Comparison of ENCODE assay signal across 27 cellular contexts in the genomic region with DNA sequence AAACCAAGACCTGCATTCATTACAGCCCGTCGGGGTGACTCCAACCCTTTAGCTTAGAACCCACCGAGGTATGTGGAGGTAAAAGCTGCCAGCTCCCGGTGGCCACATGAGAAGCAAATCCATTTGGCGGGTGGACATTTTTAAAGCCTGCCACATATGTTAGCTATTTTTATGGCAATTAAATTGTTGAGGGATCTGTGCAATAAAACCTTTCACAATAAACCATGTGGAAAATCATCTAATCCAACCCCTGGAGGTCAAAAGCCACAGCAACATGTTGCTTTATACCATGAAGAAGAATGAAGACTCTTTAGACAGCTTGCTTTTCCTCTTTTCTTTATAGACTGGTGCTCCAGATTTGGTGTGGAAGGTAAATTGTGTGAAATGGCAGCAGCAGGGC.
"Had no signal": no experiment of that assay in that cellular context is flagged by ENCODE, and none has a peak within 500 bp of the region (broad histone marks: within the 10 kb centered on the region; RNA-seq: fewer than 3 reads in every experiment).

No MANE protein-coding gene starts in this region.

- H3K36me3 ChIP-seq: ascending aorta had no signal

- H3K36me3 Mint-ChIP-seq: activated naive CD4-positive, alpha-beta T cell treated with anti-CD3 and anti-CD28 coated beads, Interleukin-2, amount 50 U/mL, for 72 hours had no signal

- H3K9me3 ChIP-seq: ascending aorta, body of pancreas had no signal

- H3K4me1 Mint-ChIP-seq: activated naive CD8-positive, alpha-beta T cell treated with anti-CD3 and anti-CD28 coated beads, Interleukin-2, amount 50 U/mL, for 24 hours; central memory CD8-positive, alpha-beta T cell had no signal

- H3K27ac Mint-ChIP-seq: activated naive CD8-positive, alpha-beta T cell treated with anti-CD3 and anti-CD28 coated beads, Interleukin-2, amount 50 U/mL, for 24 hours; activated T-cell treated with anti-CD3 and anti-CD28 coated beads, Interleukin-2, amount 50 U/mL, for 24 hours; activated T-helper 1 cell treated with anti-CD3 and anti-CD28 coated beads, Interleukin-12 subunit alpha, Interleukin-12 subunit beta, Interleukin-2, Interleukin-4 antibody, amounts not matched to agents 30 ng/mL and 10 ng/mL and 1 ng/mL, durations not matched to agents 14 hours and 24 hours and 36 hours had no signal

- H3K4me1 ChIP-seq: ascending aorta, body of pancreas had no signal

- H3K4me3 Mint-ChIP-seq: activated CD8-positive, alpha-beta T cell treated with anti-CD3 and anti-CD28 coated beads, Interleukin-2, amount 10 ng/mL, durations not matched to agents 7 days and 5 days; activated naive CD8-positive, alpha-beta T cell treated with anti-CD3 and anti-CD28 coated beads, Interleukin-2, amount 50 U/mL, for 24 hours; activated T-cell treated with anti-CD3 and anti-CD28 coated beads, Interleukin-2, amount 50 U/mL, for 24 hours; activated T-helper 1 cell treated with anti-CD3 and anti-CD28 coated beads, Interleukin-12 subunit alpha, Interleukin-12 subunit beta, Interleukin-2, Interleukin-4 antibody, amounts not matched to agents 30 ng/mL and 10 ng/mL and 1 ng/mL, durations not matched to agents 14 hours and 24 hours and 36 hours; central memory CD8-positive, alpha-beta T cell had no signal

- DNase-seq: activated CD4-positive, alpha-beta T cell treated with anti-CD3 and anti-CD28 coated beads for 4 hours; activated CD4-positive, alpha-beta T cell treated with anti-CD3 and anti-CD28 coated beads, Interleukin-2, amount 50 U/mL, for 4 hours; activated CD8-positive, alpha-beta T cell treated with anti-CD3 and anti-CD28 coated beads, Interleukin-2, amount 10 ng/mL, durations not matched to agents 7 days and 5 days; activated effector memory CD4-positive, alpha-beta T cell treated with Interleukin-2 at 50 U/mL for 16 hours; activated naive CD4-positive, alpha-beta T cell treated with Interleukin-2 at 50 U/mL for 16 hours; activated naive CD8-positive, alpha-beta T cell treated with anti-CD3 and anti-CD28 coated beads, Interleukin-2, amount 50 U/mL, for 24 hours; activated T-cell treated with anti-CD3 and anti-CD28 coated beads, Interleukin-2, amount 50 U/mL, for 24 hours; amniotic stem cell; body of pancreas; KG1; MV-4-11; NCI-H1092 treated with DMSO at 0.1 percent for 48 hours; NCI-H1417 treated with DMSO at 0.1 percent for 48 hours; NCI-H1694; NCI-H2029; NCI-H2107; NCI-H2171 treated with DMSO at 0.1 percent for 48 hours; NCI-H226; NCI-H510A; NCI-H526 treated with DMSO at 0.1 percent for 48 hours; PC-3; SHP77 treated with DMSO at 0.1 percent for 48 hours had no signal

- H3K27ac ChIP-seq: ascending aorta, body of pancreas had no signal

- H3K9me3 Mint-ChIP-seq: activated naive CD4-positive, alpha-beta T cell treated with anti-CD3 and anti-CD28 coated beads, Interleukin-2, amount 50 U/mL, for 72 hours; activated naive CD8-positive, alpha-beta T cell treated with anti-CD3 and anti-CD28 coated beads, Interleukin-2, amount 50 U/mL, for 24 hours; activated T-cell treated with anti-CD3 and anti-CD28 coated beads, Interleukin-2, amount 50 U/mL, for 24 hours; activated T-helper 1 cell treated with anti-CD3 and anti-CD28 coated beads, Interleukin-12 subunit alpha, Interleukin-12 subunit beta, Interleukin-2, Interleukin-4 antibody, amounts not matched to agents 30 ng/mL and 10 ng/mL and 1 ng/mL, durations not matched to agents 14 hours and 24 hours and 36 hours; central memory CD8-positive, alpha-beta T cell had no signal

- ATAC-seq: activated CD4-positive, CD25-positive, alpha-beta regulatory T cell treated with anti-CD3 and anti-CD28 coated beads, Interleukin-2, amount 50 U/mL, for 24 hours; activated CD8-positive, alpha-beta T cell treated with anti-CD3 and anti-CD28 coated beads, Interleukin-2, amount 10 ng/mL, durations not matched to agents 7 days and 5 days; activated naive CD8-positive, alpha-beta T cell treated with anti-CD3 and anti-CD28 coated beads, Interleukin-2, amount 50 U/mL, for 24 hours; body of pancreas; PC-3 had no signal

- H3K4me3 ChIP-seq: ascending aorta, body of pancreas had no signal

- H3K27me3 Mint-ChIP-seq: central memory CD8-positive, alpha-beta T cell had no signal

- H3K27me3 ChIP-seq: ascending aorta, body of pancreas had no signal
